Comparison of ENCODE assay signal across 23 cellular contexts in genomic region chr6:123635144-123635543, GRCh38. TPM values are rescaled to one million over a fixed set of nuclear protein-coding genes. Genes with fewer than 3 reads are reported as not detected.
"Had no signal": no experiment of that assay in that cellular context is flagged by ENCODE, and none has a peak within 500 bp of the region (broad histone marks: within the 10 kb centered on the region; RNA-seq: fewer than 3 reads in every experiment).

No MANE protein-coding gene starts in this region.

- ATAC-seq: activated T-cell treated with anti-CD3 and anti-CD28 coated beads, Interleukin-2, amount 50 U/mL, for 72 hours; left colon; sciatic nerve had no signal

- H3K4me1 ChIP-seq: breast epithelium, esophagus muscularis mucosa had no signal

- H3K27ac ChIP-seq: breast epithelium, esophagus muscularis mucosa, ovary, WERI-Rb-1 had no signal

- H3K36me3 ChIP-seq: breast epithelium, esophagus muscularis mucosa, ovary, WERI-Rb-1 had no signal

- H3K9me3 ChIP-seq: breast epithelium, esophagus muscularis mucosa, ovary had no signal

- DNase-seq: activated CD4-positive, alpha-beta T cell treated with anti-CD3 and anti-CD28 coated beads for 1 hour; activated gamma-delta T cell; activated T-cell treated with anti-CD3 and anti-CD28 coated beads, Interleukin-2, amount 50 U/mL, for 72 hours; effector CD8-positive, alpha-beta T cell; hippocampal formation; left colon; midbrain; ovary; stimulated activated CD8-positive, alpha-beta memory T cell treated with anti-CD3 and anti-CD28 coated beads, Interleukin-4, amount 100 ng/mL, for 48 hours; stimulated activated naive CD4-positive, alpha-beta T cell; SW 1271; WERI-Rb-1 had no signal

- H3K27me3 ChIP-seq: breast epithelium, esophagus muscularis mucosa, ovary had no signal

- H3K4me3 ChIP-seq: breast epithelium, esophagus muscularis mucosa, ovary had no signal

RNA-seq across cellular contexts. Expression of gene TRDN, which starts 1.6 kb away (rescaled TPM):
- total RNA-seq: activated CD8-positive, alpha-beta memory T cell treated with anti-CD3 and anti-CD28 coated beads for 36 hours; activated T-cell treated with anti-CD3 and anti-CD28 coated beads, Interleukin-2, amount 50 U/mL, for 72 hours; astrocyte; chondrocyte; endothelial cell of umbilical vein; esophagus muscularis mucosa; glomerular endothelial cell; left colon; lung microvascular endothelial cell; pulmonary artery endothelial cell; T-helper 2 cell treated with Interferon-gamma antibody and Interleukin-4, amounts not matched to agents 100 ng/mL and 5 ng/mL, for 36 hours had no signal
- polyA plus RNA-seq: endothelial cell of umbilical vein had no signal
